ENCODE assay signal across 19 cellular contexts in genomic region chr6:170062904-170063220, GRCh38.
"Had no signal": no experiment of that assay in that cellular context is flagged by ENCODE, and none has a peak within 500 bp of the region (broad histone marks: within the 10 kb centered on the region; RNA-seq: fewer than 3 reads in every experiment).

No MANE protein-coding gene starts in this region.

- H3K4me3 ChIP-seq: tibial artery had no signal

- H3K27me3 Mint-ChIP-seq: activated naive CD4-positive, alpha-beta T cell treated with anti-CD3 and anti-CD28 coated beads, Interleukin-2, amount 50 U/mL, for 24 hours had no signal

- H3K4me1 ChIP-seq: foreskin keratinocyte, tibial artery had no signal

- ATAC-seq: activated CD4-positive, alpha-beta T cell treated with anti-CD3 and anti-CD28 coated beads for 36 hours; activated T-cell treated with anti-CD3 and anti-CD28 coated beads, Interleukin-2, amount 50 U/mL, for 4 hours; foreskin keratinocyte; SK-N-SH treated with all-trans-retinoic acid at 6 μM for 48 hours had no signal

- H3K27ac ChIP-seq: foreskin keratinocyte, tibial artery had no signal

- H3K9me3 Mint-ChIP-seq: activated naive CD4-positive, alpha-beta T cell treated with anti-CD3 and anti-CD28 coated beads, Interleukin-2, amount 50 U/mL, for 24 hours; activated T-cell treated with anti-CD3 and anti-CD28 coated beads, Interleukin-2, amount 50 U/mL, for 4 hours; activated T-helper 2 cell treated with anti-CD3 and anti-CD28 coated beads, Interferon-gamma antibody, Interleukin-2, Interleukin-4, amounts not matched to agents 10 μg/mL and 5 μg/mL and 100 μg/mL, durations not matched to agents 14 hours and 24 hours and 36 hours had no signal

- H3K27ac Mint-ChIP-seq: activated CD4-positive, alpha-beta T cell treated with anti-CD3 and anti-CD28 coated beads for 36 hours; activated naive CD4-positive, alpha-beta T cell treated with anti-CD3 and anti-CD28 coated beads, Interleukin-2, amount 50 U/mL, for 24 hours; activated T-helper 2 cell treated with anti-CD3 and anti-CD28 coated beads, Interferon-gamma antibody, Interleukin-2, Interleukin-4, amounts not matched to agents 10 μg/mL and 5 μg/mL and 100 μg/mL, durations not matched to agents 14 hours and 24 hours and 36 hours; brain; nephron had no signal

- H3K4me1 Mint-ChIP-seq: activated CD4-positive, alpha-beta T cell treated with anti-CD3 and anti-CD28 coated beads for 36 hours; activated naive CD4-positive, alpha-beta T cell treated with anti-CD3 and anti-CD28 coated beads, Interleukin-2, amount 50 U/mL, for 24 hours had no signal

- H3K36me3 ChIP-seq: tibial artery had no signal

- H3K36me3 Mint-ChIP-seq: activated naive CD4-positive, alpha-beta T cell treated with anti-CD3 and anti-CD28 coated beads, Interleukin-2, amount 50 U/mL, for 24 hours; brain had no signal

- DNase-seq: activated CD4-positive, alpha-beta T cell treated with anti-CD3 and anti-CD28 coated beads for 36 hours; activated CD4-positive, alpha-beta T cell treated with anti-CD3 and anti-CD28 coated beads, Interleukin-2, amount 50 U/mL, for 48 hours; activated CD8-positive, alpha-beta memory T cell treated with anti-CD3 and anti-CD28 coated beads, Interleukin-2, amount 50 U/mL, for 48 hours; activated T-cell treated with anti-CD3 and anti-CD28 coated beads, Interleukin-2, amount 50 U/mL, for 4 hours; caudate nucleus; dermis blood vessel endothelial cell; effector memory CD4-positive, alpha-beta T cell; foreskin keratinocyte; kidney glomerular epithelial cell; mesenchymal stem cell; occipital lobe; stimulated activated CD4-positive, alpha-beta T cell treated with anti-CD3 and anti-CD28 coated beads, Interleukin-4, amount 100 ng/mL, for 1 hour; stimulated activated naive CD4-positive, alpha-beta T cell treated with Interleukin-2 at 50 U/mL for 16 hours had no signal

- H3K9me3 ChIP-seq: tibial artery had no signal

- H3K4me3 Mint-ChIP-seq: activated CD4-positive, alpha-beta T cell treated with anti-CD3 and anti-CD28 coated beads for 36 hours; activated naive CD4-positive, alpha-beta T cell treated with anti-CD3 and anti-CD28 coated beads, Interleukin-2, amount 50 U/mL, for 24 hours; activated T-cell treated with anti-CD3 and anti-CD28 coated beads, Interleukin-2, amount 50 U/mL, for 4 hours; brain; nephron had no signal
